In genomic region chr19:1238373-1239303, GRCh38 we compare ENCODE assay signal across 9 cellular contexts. TPM values are rescaled to one million over a fixed set of nuclear protein-coding genes. Genes with fewer than 3 reads are reported as not detected.
A peak's percentile ranks its signal among the peaks of the same experiment; 100 is the strongest.
DNase-seq lines count a peak whose midpoint lies in the region; ATAC-seq and TF ChIP-seq lines count a peak whose summit lies in the region.
"Had no signal": no experiment of that assay in that cellular context is flagged by ENCODE, and none has a peak within 500 bp of the region (broad histone marks: within the 10 kb centered on the region; RNA-seq: fewer than 3 reads in every experiment).

No MANE protein-coding gene starts in this region.

- no peaks in the 10 kb centered on the region for H3K9me3 ChIP-seq in A673 (ENCODE audit: low read depth, low read length, poor library complexity, severe bottlenecking)
- H3K9me3 ChIP-seq in HUES64 (ENCODE audit: insufficient read depth, low read depth, low read length): no peaks in the 10 kb centered on the region
- H3K9me3 ChIP-seq in mammary epithelial cell (replicated peaks; ENCODE audit: insufficient read depth, low read length): no peaks in the 10 kb centered on the region

- H3K4me1 ChIP-seq in A673 (ENCODE audit: insufficient read depth, low read length, poor library complexity, severe bottlenecking): peaks cover 35% of the 10 kb centered on the region
- H3K4me1 ChIP-seq in HUES64 (ENCODE audit: insufficient read depth, low read length): peaks cover 7% of the 10 kb centered on the region; the same call in 1 of the 2 replicates
- H3K4me1 ChIP-seq in mammary epithelial cell (ENCODE audit: insufficient read depth, low read length): peaks cover 31% of the 10 kb centered on the region

- H3K4me2 ChIP-seq in mammary epithelial cell (ENCODE audit: insufficient read depth, low read depth, low read length): peak overlapping the region; percentile 99

- BruUV-seq in A673 (replicated peaks; lab: Mats Ljungman, UMichigan): no TSS peak
- no TSS peak for BruUV-seq in mammary epithelial cell (replicated peaks; lab: Mats Ljungman, UMichigan)

- H3K9me3 Mint-ChIP-seq in naive thymus-derived CD8-positive, alpha-beta T cell: no peaks in the 10 kb centered on the region

- H3K36me3 ChIP-seq in A673 (ENCODE audit: insufficient read depth, low read length, poor library complexity, severe bottlenecking) (peaks cover 8% of the 10 kb centered on the region), HUES64 (ENCODE audit: insufficient read depth, low read length) (peaks cover 24% of the 10 kb centered on the region), mammary epithelial cell (ENCODE audit: insufficient read depth, low read length) (no peaks in the 10 kb centered on the region)

- H4K20me1 ChIP-seq in mammary epithelial cell (ENCODE audit: insufficient read depth, low read length): no peaks in the 10 kb centered on the region

- peaks cover 0 to 2% (median 0%) of the 10 kb centered on the region in 3 donors for H3K36me3 Mint-ChIP-seq in naive thymus-derived CD8-positive, alpha-beta T cell

- WGBS in HUES64: 73% methylated on average over 34 of the region's 34 CpGs
- 63% methylated on average over 22 of the region's 34 CpGs for WGBS in mammary epithelial cell (ENCODE audit: low coverage, missing lambda C conversion rate)

- H3K9ac ChIP-seq in HUES64 (ENCODE audit: low read depth, low read length) (peak overlapping the region; percentile 24; the same call in 1 of the 2 replicates), mammary epithelial cell (ENCODE audit: insufficient read depth, low read length) (no peak overlapping the region)

- peak overlapping the region; percentile 68 for H3K27ac ChIP-seq in A673 (ENCODE audit: low read depth, low read length, poor library complexity, severe bottlenecking)
- peak overlapping the region; percentile 33; the same call in 1 of the 2 replicates for H3K27ac ChIP-seq in HUES64 (ENCODE audit: low read depth, low read length)
- H3K27ac ChIP-seq in mammary epithelial cell (ENCODE audit: insufficient read depth, low read depth, low read length): no peak overlapping the region

- peaks cover 22% of the 10 kb centered on the region for H3K79me2 ChIP-seq in mammary epithelial cell (ENCODE audit: insufficient read depth, low read length)

- ATAC-seq in naive thymus-derived CD8-positive, alpha-beta T cell: no peak
- no peak for ATAC-seq in HG02973 (IDR thresholded peaks at IDR 0.05; ENCODE audit: unreplicated experiment)
- ATAC-seq: left colon had no signal

- dilution Hi-C loops in mammary epithelial cell (cut with HindIII; ENCODE audit: low sequenced_read_pairs): loop anchor here (10.0 kb wide), 2 partner anchors 114 to 174 kb away; partner anchors contain the start of gene ARHGAP45

- H3K27me3 ChIP-seq in A673 (replicated peaks; ENCODE audit: insufficient read depth, low read depth, low read length, poor library complexity) (no peaks in the 10 kb centered on the region), HUES64 (ENCODE audit: insufficient read depth, low read length) (no peaks in the 10 kb centered on the region), mammary epithelial cell (ENCODE audit: insufficient read depth, low read length) (no peaks in the 10 kb centered on the region)

- CTCF ChIA-PET in A673 (lab: Charles Lee) (interaction anchor here (0.6 to 1.2 kb wide), 2 partner anchors 15 to 127 kb away, joined by 3 to 5 read pairs; no protein-coding TSS in a partner anchor), mammary epithelial cell (lab: Charles Lee; ENCODE audit: low non-redundant PET) (no interaction called here)

- H3K4me3 ChIP-seq in A673 (ENCODE audit: low read depth, low read length, poor library complexity, severe bottlenecking): peak overlapping the region; percentile 86
- H3K4me3 ChIP-seq in HUES64 (ENCODE audit: low read length): peak overlapping the region; percentile 78
- peak overlapping the region in 2 of 3 experiments; percentile 66 to 68 for H3K4me3 ChIP-seq in mammary epithelial cell (replicated peaks in 1 of 3; ENCODE audit: insufficient read depth in 1 of 3, low read depth in 2 of 3, low read length in 3 of 3)

- DNase-seq in A673 (ENCODE audit: low spot score) (no peak), mammary epithelial cell (no peak), OCI-M2 (lab: John Stamatoyannopoulos, UW; ENCODE audit: unreplicated experiment) (no peak), NCI-H2171 (lab: John Stamatoyannopoulos, UW) (no peak)
- DNase-seq in naive thymus-derived CD8-positive, alpha-beta T cell: no peak
- DNase-seq in activated CD4-positive, CD25-positive, alpha-beta regulatory T cell treated with anti-CD3 and anti-CD28 coated beads, Interleukin-2, amount 50 U/mL, for 72 hours: no peak

- intact Hi-C loops in A673 (cut with micrococcal nuclease; ENCODE audit: unreplicated experiment) (no loop called here), mammary epithelial cell (cut with micrococcal nuclease) (no loop called here)

- H3K4me3 Mint-ChIP-seq in naive thymus-derived CD8-positive, alpha-beta T cell: peak overlapping the region; percentile 68 to 91 (median 83)

- in situ Hi-C loops in mammary epithelial cell (cut with MboI; ENCODE audit: low sequenced_read_pairs in 2 of 2): no loop called here

- no peak for TF ChIP-seq CTCF in A673 (conservative IDR thresholded peaks at IDR 0.05; ENCODE audit: low read depth, low read length)
- TF ChIP-seq CTCF in mammary epithelial cell (conservative IDR thresholded peaks at IDR 0.05 in 1 of 2, IDR thresholded peaks at IDR 0.05 in 1 of 2; ENCODE audit: extremely low read depth in 1 of 2, insufficient read depth in 1 of 2, low read depth in 1 of 2, low read length in 2 of 2): no peak

- POLR2A ChIA-PET in A673 (lab: Charles Lee; ENCODE audit: low non-redundant PET): interaction anchor here (0.6 to 0.7 kb wide), 2 partner anchors 293 to 294 kb away, joined by 9 to 13 read pairs; no protein-coding TSS in a partner anchor
- POLR2A ChIA-PET in naive thymus-derived CD8-positive, alpha-beta T cell (lab: Charles Lee): interaction anchor here (0.6 to 10.1 kb wide), 6 partner anchors 16 to 295 kb away, joined by 3 to 594 read pairs (median 4); partner anchors contain the start of gene CIRBP

- peak overlapping the region; percentile 70 for H2AFZ ChIP-seq in mammary epithelial cell (ENCODE audit: low read depth, low read length)

- peaks cover 10 to 42% (median 38%) of the 10 kb centered on the region in 4 donors for H3K4me1 Mint-ChIP-seq in naive thymus-derived CD8-positive, alpha-beta T cell

- H3K27ac Mint-ChIP-seq in naive thymus-derived CD8-positive, alpha-beta T cell: peak overlapping the region; percentile 25 to 93 (median 86)

- H3K27me3 Mint-ChIP-seq in naive thymus-derived CD8-positive, alpha-beta T cell: peaks cover 2 to 10% (median 7%) of the 10 kb centered on the region in 5 donors

RNA-seq across cellular contexts. Expression of gene CBARP, which starts 0.8 kb away (rescaled TPM):
- total RNA-seq in A673 (2021) (13.3 and 15.0 TPM in 2 replicates), mammary epithelial cell (1 to 10 TPM; 5.8 to 7.3 TPM)
- polyA plus RNA-seq in HUES64 (2013, experiment 1 of 2): 7.7 TPM
- 10.9 TPM for polyA plus RNA-seq in HUES64 (2013, experiment 2 of 2)
- 0.88 TPM for polyA plus RNA-seq in mammary epithelial cell
- polyA minus RNA-seq in mammary epithelial cell: 1.1 TPM
- total RNA-seq in naive thymus-derived CD8-positive, alpha-beta T cell: not detected
- not detected for polyA plus RNA-seq in naive thymus-derived CD8-positive, alpha-beta T cell

RNA-seq across cellular contexts. Expression of gene ATP5F1D, which starts 2.9 kb away (rescaled TPM):
- total RNA-seq in A673 (2021): 237 and 250 TPM in 2 replicates
- 131 TPM for polyA plus RNA-seq in HUES64 (2013, experiment 1 of 2)
- polyA plus RNA-seq in HUES64 (2013, experiment 2 of 2): 132 TPM
- total RNA-seq in mammary epithelial cell: 100 to 1,000 TPM in 1 of 2 donors, 10 to 100 TPM in 1; 12.3 to 198 TPM
- 137 TPM for polyA plus RNA-seq in mammary epithelial cell
- polyA minus RNA-seq in mammary epithelial cell: 24.2 TPM
- 10 to 100 TPM; 83.9 to 89.0 TPM for total RNA-seq in naive thymus-derived CD8-positive, alpha-beta T cell
- 100 to 1,000 TPM; 214 to 264 (median 262) TPM for polyA plus RNA-seq in naive thymus-derived CD8-positive, alpha-beta T cell

RNA-seq across cellular contexts. Expression of gene MIDN, which starts 9.7 kb away (rescaled TPM):
- 156 and 169 TPM in 2 replicates for total RNA-seq in A673 (2021)
- polyA plus RNA-seq in HUES64 (2013, experiment 1 of 2): 116 TPM
- polyA plus RNA-seq in HUES64 (2013, experiment 2 of 2): 108 TPM
- total RNA-seq in mammary epithelial cell: 10 to 100 TPM; 17.5 to 73.8 TPM
- polyA plus RNA-seq in mammary epithelial cell: 19.1 TPM
- polyA minus RNA-seq in mammary epithelial cell: 26.2 TPM
- 10 to 100 TPM; 31.2 to 35.4 TPM for total RNA-seq in naive thymus-derived CD8-positive, alpha-beta T cell
- polyA plus RNA-seq in naive thymus-derived CD8-positive, alpha-beta T cell: 1 to 10 TPM; 1.1 to 8.2 (median 6.6) TPM

RNA-seq across cellular contexts. Expression of gene CIRBP, which starts 30.5 kb away (rescaled TPM):
- total RNA-seq in A673 (2021) (287 and 386 TPM in 2 replicates), mammary epithelial cell (100 to 1,000 TPM; 196 to 221 TPM)
- 162 TPM for polyA plus RNA-seq in HUES64 (2013, experiment 1 of 2)
- 166 TPM for polyA plus RNA-seq in HUES64 (2013, experiment 2 of 2)
- 132 TPM for polyA plus RNA-seq in mammary epithelial cell
- 125 TPM for polyA minus RNA-seq in mammary epithelial cell
- total RNA-seq in naive thymus-derived CD8-positive, alpha-beta T cell: 100 to 1,000 TPM; 565 to 579 TPM
- polyA plus RNA-seq in naive thymus-derived CD8-positive, alpha-beta T cell: 100 to 1,000 TPM; 204 to 273 (median 262) TPM

RNA-seq across cellular contexts. Expression of gene STK11, which starts 33.1 kb away (rescaled TPM):
- total RNA-seq in A673 (2021) (64.9 and 73.2 TPM in 2 replicates), mammary epithelial cell (10 to 100 TPM; 57.7 to 67.5 TPM)
- 42.9 TPM for polyA plus RNA-seq in HUES64 (2013, experiment 1 of 2)
- polyA plus RNA-seq in HUES64 (2013, experiment 2 of 2): 36.7 TPM
- polyA plus RNA-seq in mammary epithelial cell: 32.7 TPM
- polyA minus RNA-seq in mammary epithelial cell: 48.3 TPM
- 10 to 100 TPM; 91.5 to 96.0 TPM for total RNA-seq in naive thymus-derived CD8-positive, alpha-beta T cell
- 10 to 100 TPM; 12.3 to 43.9 (median 20.3) TPM for polyA plus RNA-seq in naive thymus-derived CD8-positive, alpha-beta T cell

Comparison
In these comparisons a context has a peak if more than half of its experiments do, and no peak if none do; other contexts are left out.
1. RNA of gene CBARP, which starts 0.8 kb away (total RNA-seq): 13.3 to 15.0 TPM in A673 and 5.8 to 7.3 TPM in mammary epithelial cell; not detected in naive thymus-derived CD8-positive, alpha-beta T cell; every median in the first group is over 4 times any median in the second.
2. Peak in every context shown above with its lines, with median percentiles within 50 percentile points of each other: H3K4me3 ChIP-seq.